ENCODE assay signal across 26 cellular contexts in the genomic region with DNA sequence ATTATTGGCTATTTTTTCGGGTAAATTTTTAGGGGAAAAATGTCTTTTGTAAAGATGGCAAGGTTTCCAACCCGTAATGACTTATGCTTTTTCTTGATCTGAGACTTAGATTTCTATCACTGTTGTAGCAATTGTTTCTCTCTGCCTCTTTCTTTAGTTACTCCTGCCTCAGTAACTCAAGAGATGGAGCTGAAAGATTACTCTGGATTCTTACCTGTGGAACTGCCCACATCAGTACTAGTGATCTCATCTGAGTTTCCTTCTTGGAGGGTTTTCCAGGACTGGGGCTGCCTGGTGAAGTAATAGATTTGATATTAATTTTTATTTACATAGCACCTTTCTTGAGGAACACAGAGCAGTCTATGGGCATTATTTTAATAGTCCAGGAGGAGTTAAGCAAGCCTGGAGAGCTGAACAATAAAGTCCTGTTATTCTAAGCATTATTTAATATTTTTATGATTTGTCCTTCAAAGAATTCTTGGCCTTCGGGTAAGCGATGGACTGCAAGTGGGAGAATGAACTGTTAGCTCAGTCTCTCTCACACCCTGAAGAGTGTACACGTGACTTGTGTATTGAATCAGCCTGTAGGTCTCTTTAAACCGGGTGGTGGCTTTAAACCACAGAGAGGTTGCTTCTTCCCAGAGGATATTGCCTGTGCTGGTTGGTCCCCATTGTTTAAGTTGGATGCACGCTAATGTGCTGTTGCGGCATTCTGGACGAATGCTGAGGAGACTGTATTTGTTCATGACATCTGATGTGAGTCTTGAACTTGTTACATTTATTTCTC.
DNase-seq lines count a peak whose midpoint lies in the region; ATAC-seq, FAIRE-seq and TF ChIP-seq lines count a peak whose summit lies in the region.
"Had no signal": no experiment of that assay in that cellular context is flagged by ENCODE, and none has a peak within 500 bp of the region (broad histone marks: within the 10 kb centered on the region; RNA-seq: fewer than 3 reads in every experiment).

No MANE protein-coding gene starts in this region.

- H3F3A ChIP-seq in SK-N-SH (replicated peaks; ENCODE audit: insufficient read depth) = peaks cover 39% of the 10 kb centered on the region

- no peak for TF ChIP-seq RAD21 in SK-N-SH (IDR thresholded peaks at IDR 0.05; ENCODE audit: low read length)

- H3K27ac Mint-ChIP-seq in astrocyte (ENCODE audit: unreplicated experiment) (peak overlapping the region; percentile 34), nephron progenitor cell (peak overlapping the region; percentile 60)
- H3K27ac Mint-ChIP-seq: CD4-positive, CD25-positive, alpha-beta regulatory T cell had no signal

- H3K27ac ChIP-seq in SK-N-SH (ENCODE audit: low read depth in 2 of 2, low read length in 1 of 2) (peak overlapping the region in 1 of 2 experiments; percentile 45; a peak in 2 of 4 replicates), astrocyte (ENCODE audit: low read depth, low read length) (no peak overlapping the region), aorta (ENCODE audit: low read depth in 1 of 2, low read length in 2 of 2) (peak overlapping the region; percentile 46 to 65)
- H3K27ac ChIP-seq: GM23248, RWPE1 had no signal

- POLR2A ChIA-PET in SK-N-SH (lab: Yijun Ruan, JAX) = no interaction called here

- intact Hi-C loops in aorta (cut with DNase I) = loop anchor here (2.0 to 10.0 kb wide), 6 partner anchors 19 to 235 kb away; no protein-coding TSS in a partner anchor

- no peak for TF ChIP-seq EP300 in SK-N-SH (IDR thresholded peaks at IDR 0.05; ENCODE audit: borderline replicate concordance in 1 of 2, low read depth in 1 of 2, low read length in 1 of 2)

- H3K9me3 Mint-ChIP-seq in astrocyte (ENCODE audit: unreplicated experiment) (peaks cover 2% of the 10 kb centered on the region), nephron progenitor cell (no peaks in the 10 kb centered on the region)

- H3K9me3 ChIP-seq in SK-N-SH (no peaks in the 10 kb centered on the region), astrocyte (ENCODE audit: insufficient read depth, low read depth, low read length) (no peaks in the 10 kb centered on the region), aorta (ENCODE audit: control insufficient read depth, low read length) (no peaks in the 10 kb centered on the region)
- H3K9me3 ChIP-seq: BE2C had no signal

- no peaks in the 10 kb centered on the region for H3K9me2 ChIP-seq in SK-N-SH

- H3K27me3 Mint-ChIP-seq in astrocyte (ENCODE audit: low read depth, unreplicated experiment) = no peaks in the 10 kb centered on the region
- H3K27me3 Mint-ChIP-seq in nephron progenitor cell (ENCODE audit: low read depth, poor library complexity) = peaks cover 3% of the 10 kb centered on the region

- H3K4me3 Mint-ChIP-seq in astrocyte (ENCODE audit: unreplicated experiment) = no peak overlapping the region
- H3K4me3 Mint-ChIP-seq in nephron progenitor cell = no peak overlapping the region
- H3K4me3 Mint-ChIP-seq: CD4-positive, CD25-positive, alpha-beta regulatory T cell had no signal

- H3K79me2 ChIP-seq in SK-N-SH (ENCODE audit: insufficient read depth) (peaks cover 7% of the 10 kb centered on the region; the same call in 1 of the 2 replicates), astrocyte (ENCODE audit: insufficient read depth, low read length) (no peaks in the 10 kb centered on the region)

- no peak for TF ChIP-seq CTCF in SK-N-SH (IDR thresholded peaks at IDR 0.05)
- no peak for TF ChIP-seq CTCF in astrocyte (IDR thresholded peaks at IDR 0.05; ENCODE audit: insufficient read depth, low read depth, low read length)
- no peak for TF ChIP-seq CTCF in nephron progenitor cell (IDR thresholded peaks at IDR 0.05)

- H3K36me3 ChIP-seq in SK-N-SH (replicated peaks in 1 of 2; ENCODE audit: control insufficient read depth in 1 of 2, insufficient read depth in 2 of 2, low read length in 1 of 2) (no peaks in the 10 kb centered on the region), astrocyte (ENCODE audit: insufficient read depth, low read length) (no peaks in the 10 kb centered on the region), aorta (ENCODE audit: control insufficient read depth in 1 of 2, insufficient read depth in 2 of 2, low read length in 1 of 2) (no peaks in the 10 kb centered on the region)
- H3K36me3 ChIP-seq: BE2C had no signal

- DNase-seq in SK-N-SH = no peak
- no peak for DNase-seq in astrocyte (ENCODE audit: low read depth)
- no peak for DNase-seq in nephron progenitor cell
- no peak for DNase-seq in aorta
- no peak for DNase-seq in G401 (ENCODE audit: low spot score)
- no peak for DNase-seq in NCI-H446 treated with DMSO at 0.1 percent for 48 hours (lab: John Stamatoyannopoulos, UW)
- DNase-seq: 8988T; BE2C; CD4-positive, CD25-positive, alpha-beta regulatory T cell; COR-L47; DMS 273 treated with DMSO at 0.1 percent for 48 hours; HCEC 1CT; MM.1S; NCI-H1092 treated with DMSO at 0.1 percent for 48 hours; NCI-H146; NCI-H2081; NCI-H2171 treated with DMSO at 0.1 percent for 48 hours; NCI-H774; SIG-M5 had no signal

- peak overlapping the region; percentile 25; the same call in 1 of the 2 replicates for H3K4me2 ChIP-seq in SK-N-SH
- H3K4me2 ChIP-seq in astrocyte (ENCODE audit: low read length) = no peak overlapping the region

- peaks cover 49% of the 10 kb centered on the region for H3K4me1 Mint-ChIP-seq in astrocyte (ENCODE audit: low read depth, unreplicated experiment)
- H3K4me1 Mint-ChIP-seq in nephron progenitor cell = peaks cover 36% of the 10 kb centered on the region
- H3K4me1 Mint-ChIP-seq: CD4-positive, CD25-positive, alpha-beta regulatory T cell had no signal

- 70% methylated on average over 9 of the region's 9 CpGs for WGBS in SK-N-SH (ENCODE audit: low lambda C conversion rate)
- 19 to 23% methylated on average over 9 of the region's 9 CpGs for WGBS in aorta, 2 donors

- in situ Hi-C loops in G401 (cut with HindIII; ENCODE audit: low sequenced_read_pairs) = no loop called here

- H2AFZ ChIP-seq in SK-N-SH (ENCODE audit: low read depth) = no peak overlapping the region
- no peak overlapping the region for H2AFZ ChIP-seq in astrocyte (ENCODE audit: low read depth, low read length)
- H2AFZ ChIP-seq: GM23248 had no signal

- no peak for ATAC-seq in SK-N-SH treated with all-trans-retinoic acid at 6 μM for 48 hours
- peak; percentile 13 for ATAC-seq in aorta (ENCODE audit: low FRiP score)
- no peak for ATAC-seq in HG02588 (IDR thresholded peaks at IDR 0.05; ENCODE audit: unreplicated experiment)
- ATAC-seq: PC-3 had no signal

- no peak for FAIRE-seq in astrocyte (lab: Jason Lieb, UNC)
- FAIRE-seq: GM12891, GM19239 had no signal

- CTCF ChIA-PET in SK-N-SH (lab: Yijun Ruan, JAX) = no interaction called here

- H3K4me3 ChIP-seq in SK-N-SH (ENCODE audit: low read depth in 2 of 2, low read length in 1 of 2) = no peak overlapping the region
- no peak overlapping the region for H3K4me3 ChIP-seq in astrocyte (ENCODE audit: insufficient read depth, low read depth, low read length)
- H3K4me3 ChIP-seq in aorta (ENCODE audit: low read length in 2 of 2) = peak overlapping the region in 1 of 2 donors; percentile 36
- H3K4me3 ChIP-seq: GM23248 had no signal

- no peaks in the 10 kb centered on the region for H3K27me3 ChIP-seq in SK-N-SH (ENCODE audit: insufficient read depth)
- no peaks in the 10 kb centered on the region for H3K27me3 ChIP-seq in astrocyte (ENCODE audit: insufficient read depth, low read length)
- H3K27me3 ChIP-seq in aorta (ENCODE audit: control insufficient read depth in 1 of 2, insufficient read depth in 2 of 2, low read length in 1 of 2) = no peaks in the 10 kb centered on the region

- H3K9ac ChIP-seq in SK-N-SH (no peak overlapping the region), astrocyte (ENCODE audit: low read length) (no peak overlapping the region)
- H3K9ac ChIP-seq: GM23248 had no signal

- peaks cover 2 to 32% of the 10 kb centered on the region in 2 experiments for H3K4me1 ChIP-seq in SK-N-SH (ENCODE audit: control insufficient read depth in 1 of 2, insufficient read depth in 2 of 2, low read depth in 1 of 2, low read length in 1 of 2)
- H3K4me1 ChIP-seq in astrocyte (ENCODE audit: insufficient read depth, low read length) = peaks cover 37% of the 10 kb centered on the region
- peaks cover 15 to 16% of the 10 kb centered on the region in 2 donors for H3K4me1 ChIP-seq in aorta (ENCODE audit: control insufficient read depth in 1 of 2, insufficient read depth in 2 of 2, low read length in 2 of 2)
- H3K4me1 ChIP-seq: BE2C had no signal

- H3K36me3 Mint-ChIP-seq in astrocyte (ENCODE audit: low read depth, unreplicated experiment) (no peaks in the 10 kb centered on the region), nephron progenitor cell (ENCODE audit: low read depth) (peaks cover 13% of the 10 kb centered on the region)
- H3K36me3 Mint-ChIP-seq: CD4-positive, CD25-positive, alpha-beta regulatory T cell had no signal

- H4K20me1 ChIP-seq in SK-N-SH (ENCODE audit: insufficient read depth) = no peaks in the 10 kb centered on the region
- no peaks in the 10 kb centered on the region for H4K20me1 ChIP-seq in astrocyte (ENCODE audit: insufficient read depth, low read length)

TF ChIP-seq in SK-N-SH, 30 proteins besides CTCF, POLR2A, EP300 and RAD21:
- TF ChIP-seq TCF12 (IDR thresholded peaks at IDR 0.05) = no peak
- TF ChIP-seq JUND (IDR thresholded peaks at IDR 0.05) = no peak
TF ChIP-seq in SK-N-SH: peak in this region for 0.

TF ChIP-seq in SK-N-SH treated with all-trans-retinoic acid at 6 μM for 48 hours, 23 proteins besides CTCF, POLR2A, EP300 and RAD21 (continues in another document):
- TF ChIP-seq, protein P1, sequence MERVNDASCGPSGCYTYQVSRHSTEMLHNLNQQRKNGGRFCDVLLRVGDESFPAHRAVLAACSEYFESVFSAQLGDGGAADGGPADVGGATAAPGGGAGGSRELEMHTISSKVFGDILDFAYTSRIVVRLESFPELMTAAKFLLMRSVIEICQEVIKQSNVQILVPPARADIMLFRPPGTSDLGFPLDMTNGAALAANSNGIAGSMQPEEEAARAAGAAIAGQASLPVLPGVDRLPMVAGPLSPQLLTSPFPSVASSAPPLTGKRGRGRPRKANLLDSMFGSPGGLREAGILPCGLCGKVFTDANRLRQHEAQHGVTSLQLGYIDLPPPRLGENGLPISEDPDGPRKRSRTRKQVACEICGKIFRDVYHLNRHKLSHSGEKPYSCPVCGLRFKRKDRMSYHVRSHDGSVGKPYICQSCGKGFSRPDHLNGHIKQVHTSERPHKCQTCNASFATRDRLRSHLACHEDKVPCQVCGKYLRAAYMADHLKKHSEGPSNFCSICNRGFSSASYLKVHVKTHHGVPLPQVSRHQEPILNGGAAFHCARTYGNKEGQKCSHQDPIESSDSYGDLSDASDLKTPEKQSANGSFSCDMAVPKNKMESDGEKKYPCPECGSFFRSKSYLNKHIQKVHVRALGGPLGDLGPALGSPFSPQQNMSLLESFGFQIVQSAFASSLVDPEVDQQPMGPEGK (CRISPR knock-in tag; IDR thresholded peaks at IDR 0.05; ENCODE audit: borderline replicate concordance) = no peak
- no peak for TF ChIP-seq CSDC2 (CRISPR knock-in tag; IDR thresholded peaks at IDR 0.05)
- TF ChIP-seq TOX (CRISPR knock-in tag; IDR thresholded peaks at IDR 0.05; ENCODE audit: borderline replicate concordance) = no peak
